In the genomic region with DNA sequence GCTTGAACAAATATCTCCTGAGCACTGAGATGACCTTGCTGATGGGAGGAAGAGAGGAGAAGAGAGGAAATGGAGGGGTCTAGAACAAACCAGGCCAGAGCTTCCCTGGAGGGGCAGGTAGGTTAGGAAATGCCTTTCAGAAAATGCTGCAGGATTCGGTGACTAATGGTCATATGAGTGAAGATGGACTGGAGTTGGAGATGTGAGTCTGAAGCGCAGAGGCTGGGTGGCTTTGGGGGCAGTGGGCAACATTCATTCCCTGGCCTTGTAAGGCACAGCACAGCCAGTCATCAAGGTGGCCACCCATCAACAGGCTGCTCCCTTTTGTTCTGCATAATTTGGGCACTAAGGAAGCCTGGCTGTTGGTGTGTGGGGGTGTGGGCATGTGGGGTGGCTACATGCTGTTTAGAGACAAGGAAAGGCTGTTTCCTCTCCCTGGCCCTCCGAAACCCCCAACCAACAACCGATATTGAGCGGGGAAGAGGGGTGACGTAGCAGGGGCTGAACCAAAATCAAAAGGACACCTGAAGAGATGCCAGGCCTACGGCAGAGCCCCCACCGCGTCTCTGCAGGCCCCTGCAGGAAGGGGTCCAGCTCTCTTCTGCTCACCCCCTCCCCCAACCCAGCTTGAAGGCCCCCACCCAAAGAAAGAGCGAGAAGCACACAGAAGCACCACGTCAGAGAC, we compare ENCODE assay signal across 12 cellular contexts. TPM values are rescaled to one million over a fixed set of nuclear protein-coding genes. Genes with fewer than 3 reads are reported as not detected.
DNase-seq lines count a peak whose midpoint lies in the region; ATAC-seq and TF ChIP-seq lines count a peak whose summit lies in the region.
"Had no signal": no experiment of that assay in that cellular context is flagged by ENCODE, and none has a peak within 500 bp of the region (broad histone marks: within the 10 kb centered on the region; RNA-seq: fewer than 3 reads in every experiment).

No MANE protein-coding gene starts in this region.

- H3K27ac Mint-ChIP-seq in activated naive CD4-positive, alpha-beta T cell treated with anti-CD3 and anti-CD28 coated beads, Interleukin-2, amount 50 U/mL, for 24 hours = peak overlapping the region; percentile 31
- no peak overlapping the region for H3K27ac Mint-ChIP-seq in activated naive CD4-positive, alpha-beta T cell treated with anti-CD3 and anti-CD28 coated beads, Interleukin-2, amount 50 U/mL, for 72 hours
- H3K27ac Mint-ChIP-seq in activated CD4-positive, alpha-beta memory T cell treated with anti-CD3 and anti-CD28 coated beads, Interleukin-2, amount 10 ng/mL, durations not matched to agents 7 days and 5 days = no peak overlapping the region
- H3K27ac Mint-ChIP-seq in stimulated activated naive B cell treated with anti-CD40 and anti-IgM and Interleukin-4, amounts not matched to agents 10 μg/mL and 1 μg/mL and 100 μg/mL, for 72 hours = peak overlapping the region; percentile 0
- no peak overlapping the region for H3K27ac Mint-ChIP-seq in HFFc6

- H3K27me3 Mint-ChIP-seq in activated naive CD4-positive, alpha-beta T cell treated with anti-CD3 and anti-CD28 coated beads, Interleukin-2, amount 50 U/mL, for 24 hours = peaks cover 50% of the 10 kb centered on the region
- H3K27me3 Mint-ChIP-seq in activated CD4-positive, alpha-beta memory T cell treated with anti-CD3 and anti-CD28 coated beads, Interleukin-2, amount 10 ng/mL, durations not matched to agents 7 days and 5 days = peaks cover 54% of the 10 kb centered on the region
- H3K27me3 Mint-ChIP-seq in stimulated activated naive B cell treated with anti-CD40 and anti-IgM and Interleukin-4, amounts not matched to agents 10 μg/mL and 1 μg/mL and 100 μg/mL, for 72 hours = peaks cover 62 to 73% of the 10 kb centered on the region in 2 donors
- H3K27me3 Mint-ChIP-seq in HFFc6 (ENCODE audit: insufficient read depth) = peaks cover 57% of the 10 kb centered on the region

- no peak overlapping the region for H3K27ac ChIP-seq in iPS DF 6.9 (ENCODE audit: low read length)

- CTCF ChIA-PET in activated CD4-positive, alpha-beta memory T cell treated with anti-CD3 and anti-CD28 coated beads, Interleukin-2, amount 10 ng/mL, durations not matched to agents 7 days and 5 days (lab: Charles Lee) = interaction anchor here (5.6 kb wide), 1 partner anchor 19 kb away, joined by 38 read pairs; a partner anchor contains a TSS

- ATAC-seq in activated naive CD4-positive, alpha-beta T cell treated with anti-CD3 and anti-CD28 coated beads, Interleukin-2, amount 50 U/mL, for 72 hours = no peak
- ATAC-seq in stimulated activated naive B cell treated with anti-CD40 and anti-IgM and Interleukin-4, amounts not matched to agents 10 μg/mL and 1 μg/mL and 100 μg/mL, for 72 hours (replicated peaks) = no peak
- no peak for ATAC-seq in GM18867 (IDR thresholded peaks at IDR 0.05; ENCODE audit: unreplicated experiment)

- H3K9me3 Mint-ChIP-seq in activated naive CD4-positive, alpha-beta T cell treated with anti-CD3 and anti-CD28 coated beads, Interleukin-2, amount 50 U/mL, for 24 hours = no peaks in the 10 kb centered on the region
- H3K9me3 Mint-ChIP-seq in activated naive CD4-positive, alpha-beta T cell treated with anti-CD3 and anti-CD28 coated beads, Interleukin-2, amount 50 U/mL, for 72 hours = no peaks in the 10 kb centered on the region
- no peaks in the 10 kb centered on the region for H3K9me3 Mint-ChIP-seq in activated CD4-positive, alpha-beta memory T cell treated with anti-CD3 and anti-CD28 coated beads, Interleukin-2, amount 10 ng/mL, durations not matched to agents 7 days and 5 days
- no peaks in the 10 kb centered on the region for H3K9me3 Mint-ChIP-seq in stimulated activated naive B cell treated with anti-CD40 and anti-IgM and Interleukin-4, amounts not matched to agents 10 μg/mL and 1 μg/mL and 100 μg/mL, for 72 hours
- no peaks in the 10 kb centered on the region for H3K9me3 Mint-ChIP-seq in HFFc6

- peaks cover 4% of the 10 kb centered on the region; the same call in 1 of the 2 replicates for H3K4me1 ChIP-seq in iPS DF 6.9 (ENCODE audit: control insufficient read depth, insufficient read depth, low read length)

- POLR2A ChIA-PET in activated CD4-positive, alpha-beta memory T cell treated with anti-CD3 and anti-CD28 coated beads, Interleukin-2, amount 10 ng/mL, durations not matched to agents 7 days and 5 days (lab: Charles Lee) = no interaction called here

- DNase-seq in activated naive CD4-positive, alpha-beta T cell treated with anti-CD3 and anti-CD28 coated beads, Interleukin-2, amount 50 U/mL, for 72 hours (ENCODE audit: low spot score in 2 of 2) = no peak
- DNase-seq in activated CD4-positive, alpha-beta memory T cell treated with anti-CD3 and anti-CD28 coated beads, Interleukin-2, amount 10 ng/mL, durations not matched to agents 7 days and 5 days = no peak
- no peak for DNase-seq in iPS DF 6.9 (ENCODE audit: low read depth, low spot score)
- no peak for DNase-seq in stimulated activated naive B cell treated with anti-CD40 and anti-IgM and Interleukin-4, amounts not matched to agents 10 μg/mL and 1 μg/mL and 100 μg/mL, for 72 hours
- no peak for DNase-seq in HFFc6
- no peak for DNase-seq in SW 1271 (lab: John Stamatoyannopoulos, UW)
- DNase-seq: activated CD8-positive, alpha-beta memory T cell treated with anti-CD3 and anti-CD28 coated beads, Interleukin-2, amount 50 U/mL, for 4 hours; NCI-H1694 treated with DMSO at 0.1 percent for 48 hours had no signal

- H3K9me3 ChIP-seq in iPS DF 6.9 (ENCODE audit: control insufficient read depth, insufficient read depth, low read length) = no peaks in the 10 kb centered on the region

- peak overlapping the region; percentile 81; the same call in 1 of the 2 replicates for H3K4me3 ChIP-seq in iPS DF 6.9 (ENCODE audit: low read length)

- H3K27me3 ChIP-seq in iPS DF 6.9 (ENCODE audit: control insufficient read depth, insufficient read depth, low read length) = peaks cover 40% of the 10 kb centered on the region

- no peak for TF ChIP-seq CTCF in HFFc6 (IDR thresholded peaks at IDR 0.05)

- H3K36me3 Mint-ChIP-seq in activated naive CD4-positive, alpha-beta T cell treated with anti-CD3 and anti-CD28 coated beads, Interleukin-2, amount 50 U/mL, for 24 hours = no peaks in the 10 kb centered on the region
- peaks cover 5% of the 10 kb centered on the region in 2 donors for H3K36me3 Mint-ChIP-seq in activated naive CD4-positive, alpha-beta T cell treated with anti-CD3 and anti-CD28 coated beads, Interleukin-2, amount 50 U/mL, for 72 hours
- H3K36me3 Mint-ChIP-seq in activated CD4-positive, alpha-beta memory T cell treated with anti-CD3 and anti-CD28 coated beads, Interleukin-2, amount 10 ng/mL, durations not matched to agents 7 days and 5 days (ENCODE audit: low read depth) = no peaks in the 10 kb centered on the region
- peaks cover 2 to 3% of the 10 kb centered on the region in 2 donors for H3K36me3 Mint-ChIP-seq in stimulated activated naive B cell treated with anti-CD40 and anti-IgM and Interleukin-4, amounts not matched to agents 10 μg/mL and 1 μg/mL and 100 μg/mL, for 72 hours
- H3K36me3 Mint-ChIP-seq in HFFc6 (ENCODE audit: low read depth) = no peaks in the 10 kb centered on the region

- H3K4me3 Mint-ChIP-seq in activated naive CD4-positive, alpha-beta T cell treated with anti-CD3 and anti-CD28 coated beads, Interleukin-2, amount 50 U/mL, for 24 hours = peak overlapping the region; percentile 86
- H3K4me3 Mint-ChIP-seq in activated CD4-positive, alpha-beta memory T cell treated with anti-CD3 and anti-CD28 coated beads, Interleukin-2, amount 10 ng/mL, durations not matched to agents 7 days and 5 days = peak overlapping the region; percentile 48
- H3K4me3 Mint-ChIP-seq in stimulated activated naive B cell treated with anti-CD40 and anti-IgM and Interleukin-4, amounts not matched to agents 10 μg/mL and 1 μg/mL and 100 μg/mL, for 72 hours = peak overlapping the region; percentile 51 to 78
- no peak overlapping the region for H3K4me3 Mint-ChIP-seq in HFFc6

- H3K36me3 ChIP-seq in iPS DF 6.9 (ENCODE audit: control insufficient read depth, insufficient read depth, low read length) = no peaks in the 10 kb centered on the region

- H3K4me1 Mint-ChIP-seq in activated naive CD4-positive, alpha-beta T cell treated with anti-CD3 and anti-CD28 coated beads, Interleukin-2, amount 50 U/mL, for 24 hours = peaks cover 28% of the 10 kb centered on the region
- peaks cover 34% of the 10 kb centered on the region for H3K4me1 Mint-ChIP-seq in activated CD4-positive, alpha-beta memory T cell treated with anti-CD3 and anti-CD28 coated beads, Interleukin-2, amount 10 ng/mL, durations not matched to agents 7 days and 5 days
- H3K4me1 Mint-ChIP-seq in stimulated activated naive B cell treated with anti-CD40 and anti-IgM and Interleukin-4, amounts not matched to agents 10 μg/mL and 1 μg/mL and 100 μg/mL, for 72 hours = peaks cover 24 to 31% of the 10 kb centered on the region in 2 donors
- H3K4me1 Mint-ChIP-seq in HFFc6 (ENCODE audit: low read depth) = peaks cover 14% of the 10 kb centered on the region

- no CpG with 5 or more reads among the region's 11 CpGs for WGBS in iPS DF 6.9 (ENCODE audit: insufficient coverage, insufficient read length)

RNA-seq across cellular contexts. Expression of a gene that starts 1.5 kb away (rescaled TPM):
- total RNA-seq in activated naive CD4-positive, alpha-beta T cell treated with anti-CD3 and anti-CD28 coated beads, Interleukin-2, amount 50 U/mL, for 72 hours = under 1 TPM; 0.68 to 0.88 TPM
- total RNA-seq in activated CD4-positive, alpha-beta memory T cell treated with anti-CD3 and anti-CD28 coated beads, Interleukin-2, amount 10 ng/mL, durations not matched to agents 7 days and 5 days = under 1 TPM; 0.45 TPM
- not detected for total RNA-seq in HFFc6 (2021; fragmentation: NEBNext Ultra II Directional; extraction: Animal tissue kit (Norgen Biotek cat#: 25700))
- total RNA-seq: mononuclear cell had no signal

RNA-seq across cellular contexts. Expression of a gene that starts 13.8 kb away (rescaled TPM):
- not detected for total RNA-seq in activated naive CD4-positive, alpha-beta T cell treated with anti-CD3 and anti-CD28 coated beads, Interleukin-2, amount 50 U/mL, for 72 hours
- total RNA-seq in activated CD4-positive, alpha-beta memory T cell treated with anti-CD3 and anti-CD28 coated beads, Interleukin-2, amount 10 ng/mL, durations not matched to agents 7 days and 5 days = not detected
- total RNA-seq in HFFc6 (2021; fragmentation: NEBNext Ultra II Directional; extraction: Animal tissue kit (Norgen Biotek cat#: 25700)) = not detected
- total RNA-seq: frontal cortex, mononuclear cell had no signal

RNA-seq across cellular contexts. Expression of a gene that starts 20.8 kb away (rescaled TPM):
- not detected for total RNA-seq in activated naive CD4-positive, alpha-beta T cell treated with anti-CD3 and anti-CD28 coated beads, Interleukin-2, amount 50 U/mL, for 72 hours
- total RNA-seq in activated CD4-positive, alpha-beta memory T cell treated with anti-CD3 and anti-CD28 coated beads, Interleukin-2, amount 10 ng/mL, durations not matched to agents 7 days and 5 days = under 1 TPM in 1 of 2 experiments, not detected in 1; 0.13 TPM
- total RNA-seq in HFFc6 (2021; fragmentation: NEBNext Ultra II Directional; extraction: Animal tissue kit (Norgen Biotek cat#: 25700)) = not detected
- total RNA-seq: frontal cortex, mononuclear cell had no signal

RNA-seq across cellular contexts. Expression of a gene that starts 44.2 kb away (rescaled TPM):
- 10 to 100 TPM; 85.2 to 86.3 TPM for total RNA-seq in activated naive CD4-positive, alpha-beta T cell treated with anti-CD3 and anti-CD28 coated beads, Interleukin-2, amount 50 U/mL, for 72 hours
- 10 to 100 TPM; 39.7 TPM for total RNA-seq in activated CD4-positive, alpha-beta memory T cell treated with anti-CD3 and anti-CD28 coated beads, Interleukin-2, amount 10 ng/mL, durations not matched to agents 7 days and 5 days
- 10 to 100 TPM; 38.3 to 46.9 (median 42.8) TPM for total RNA-seq in HFFc6 (2021; fragmentation: NEBNext Ultra II Directional; extraction: Animal tissue kit (Norgen Biotek cat#: 25700))

RNA-seq across cellular contexts. Expression of a gene that starts 46.9 kb away (rescaled TPM):
- total RNA-seq in activated naive CD4-positive, alpha-beta T cell treated with anti-CD3 and anti-CD28 coated beads, Interleukin-2, amount 50 U/mL, for 72 hours = 1 to 10 TPM; 1.6 to 3.6 TPM
- total RNA-seq in activated CD4-positive, alpha-beta memory T cell treated with anti-CD3 and anti-CD28 coated beads, Interleukin-2, amount 10 ng/mL, durations not matched to agents 7 days and 5 days = 1 to 10 TPM; 2.2 to 3.0 TPM
- total RNA-seq in HFFc6 (2021; fragmentation: NEBNext Ultra II Directional; extraction: Animal tissue kit (Norgen Biotek cat#: 25700)) = under 1 TPM; 0.46 to 0.88 (median 0.73) TPM
- total RNA-seq: mononuclear cell had no signal

Comparison
In these comparisons a context has a peak if more than half of its experiments do, and no peak if none do; other contexts are left out.
1. H3K27ac Mint-ChIP-seq: peak in activated naive CD4-positive, alpha-beta T cell treated with anti-CD3 and anti-CD28 coated beads, Interleukin-2, amount 50 U/mL, for 24 hours (single experiment) and stimulated activated naive B cell treated with anti-CD40 and anti-IgM and Interleukin-4, amounts not matched to agents 10 μg/mL and 1 μg/mL and 100 μg/mL, for 72 hours (single experiment); none in activated naive CD4-positive, alpha-beta T cell treated with anti-CD3 and anti-CD28 coated beads, Interleukin-2, amount 50 U/mL, for 72 hours (0 of 2), activated CD4-positive, alpha-beta memory T cell treated with anti-CD3 and anti-CD28 coated beads, Interleukin-2, amount 10 ng/mL, durations not matched to agents 7 days and 5 days (single experiment) and HFFc6 (single experiment).